In the genomic region with DNA sequence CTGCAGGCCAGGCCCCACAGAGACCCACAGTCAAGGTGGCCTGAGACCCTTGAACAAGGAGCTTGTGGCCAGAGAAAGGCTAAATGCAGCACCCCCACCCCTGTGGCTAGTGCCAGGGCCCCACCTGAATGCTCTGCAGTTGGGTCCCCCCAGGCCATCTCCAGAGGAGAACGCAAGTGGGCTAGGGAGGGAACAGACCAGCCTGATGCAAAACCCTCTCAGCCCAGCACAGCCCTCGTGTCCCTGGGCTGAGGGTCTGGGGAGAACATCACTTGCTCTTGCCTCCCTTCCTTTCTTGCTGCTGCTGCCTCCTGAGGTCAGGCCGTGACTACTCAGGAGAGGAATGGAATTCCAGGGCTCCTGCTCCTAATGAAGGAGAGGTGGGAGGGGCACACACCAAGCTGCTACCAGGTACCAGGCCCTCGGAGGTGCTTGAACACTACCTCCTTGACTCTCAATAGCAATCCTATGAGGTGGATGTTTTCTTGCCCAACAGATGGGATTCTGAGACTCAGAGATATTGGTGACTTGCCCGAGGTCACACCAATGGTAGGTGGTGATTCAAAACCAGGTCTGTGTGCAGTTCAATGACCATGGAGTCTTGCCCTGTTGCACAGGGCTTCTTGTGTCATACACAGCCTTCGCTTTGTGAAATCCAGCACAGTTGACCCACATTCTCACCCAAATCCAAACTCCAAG, we compare ENCODE assay signal across 10 cellular contexts. TPM values are rescaled to one million over a fixed set of nuclear protein-coding genes. Genes with fewer than 3 reads are reported as not detected.
DNase-seq lines count a peak whose midpoint lies in the region; ATAC-seq and TF ChIP-seq lines count a peak whose summit lies in the region.
"Had no signal": no experiment of that assay in that cellular context is flagged by ENCODE, and none has a peak within 500 bp of the region (broad histone marks: within the 10 kb centered on the region; RNA-seq: fewer than 3 reads in every experiment).

No MANE protein-coding gene starts in this region.

- H3K4me3 ChIP-seq in left ventricle myocardium inferior, result no peak overlapping the region
- no peak overlapping the region for H3K4me3 ChIP-seq in gastroesophageal sphincter
- H3K4me3 ChIP-seq in vagina, result no peak overlapping the region
- H3K4me3 ChIP-seq in foreskin fibroblast (ENCODE audit: low read depth in 1 of 2, low read length in 2 of 2), result no peak overlapping the region

- H3K9me3 ChIP-seq in left ventricle myocardium inferior (replicated peaks), result no peaks in the 10 kb centered on the region
- H3K9me3 ChIP-seq in gastroesophageal sphincter, result no peaks in the 10 kb centered on the region
- H3K9me3 ChIP-seq in vagina, result no peaks in the 10 kb centered on the region

- no peak for TF ChIP-seq CTCF in left ventricle myocardium inferior (IDR thresholded peaks at IDR 0.05; ENCODE audit: borderline replicate concordance)
- no peak for TF ChIP-seq CTCF in gastroesophageal sphincter (IDR thresholded peaks at IDR 0.05)
- no peak for TF ChIP-seq CTCF in osteocyte (IDR thresholded peaks at IDR 0.05)
- TF ChIP-seq CTCF in vagina (IDR thresholded peaks at IDR 0.05), result no peak
- TF ChIP-seq CTCF in foreskin fibroblast (IDR thresholded peaks at IDR 0.05; ENCODE audit: low read depth, low read length), result no peak

- H3K4me1 ChIP-seq in left ventricle myocardium inferior (peaks cover 84% of the 10 kb centered on the region), gastroesophageal sphincter (peaks cover 16 to 98% (median 70%) of the 10 kb centered on the region in 3 donors), vagina (peaks cover 97% of the 10 kb centered on the region)

- H3K27ac ChIP-seq in left ventricle myocardium inferior (replicated peaks) (peak overlapping the region; percentile 93), gastroesophageal sphincter (peak overlapping the region; percentile 71 to 99 (median 94)), vagina (peak overlapping the region; percentile 91)

- 83% methylated on average over 2 of the region's 6 CpGs; no CpG with 5 or more reads in 1 of the 2 donors for WGBS in gastroesophageal sphincter (ENCODE audit: low coverage in 1 of 2), 2 donors

- H3K27ac Mint-ChIP-seq in osteocyte (ENCODE audit: unreplicated experiment), result peak overlapping the region; percentile 94

- intact Hi-C loops in left ventricle myocardium inferior (cut with micrococcal nuclease) (loop anchor here (10.0 kb wide), 1 partner anchor 67 kb away; a partner anchor contains a TSS), left ventricle myocardium superior (cut with micrococcal nuclease) (no loop called here), vagina (cut with DNase I) (loop anchor here (1.0 kb wide), 1 partner anchor 67 kb away; a partner anchor contains a TSS)

- H3K27me3 ChIP-seq in left ventricle myocardium inferior (ENCODE audit: low read depth) (no peaks in the 10 kb centered on the region), gastroesophageal sphincter (no peaks in the 10 kb centered on the region), vagina (no peaks in the 10 kb centered on the region)

- peaks cover 72% of the 10 kb centered on the region for H3K4me1 Mint-ChIP-seq in osteocyte (ENCODE audit: unreplicated experiment)

- H3K36me3 Mint-ChIP-seq in osteocyte (ENCODE audit: unreplicated experiment), result no peaks in the 10 kb centered on the region

- ATAC-seq in left ventricle myocardium superior (no peak), gastroesophageal sphincter (no peak), HG03108 (IDR thresholded peaks at IDR 0.05; ENCODE audit: unreplicated experiment) (no peak)
- ATAC-seq: effector memory CD8-positive, alpha-beta T cell had no signal

- DNase-seq in left ventricle myocardium inferior (no peak), left ventricle myocardium superior (no peak), osteocyte (ENCODE audit: extremely low spot score, unreplicated experiment) (no peak), vagina (ENCODE audit: extremely low spot score in 2 of 2) (no peak), foreskin fibroblast (no peak)
- DNase-seq in activated CD4-positive, CD25-positive, alpha-beta regulatory T cell treated with anti-CD3 and anti-CD28 coated beads, Interleukin-2, amount 50 U/mL, for 72 hours, result no peak
- DNase-seq: effector memory CD8-positive, alpha-beta T cell; NCI-H1092 treated with DMSO at 0.1 percent for 48 hours had no signal

- H3K36me3 ChIP-seq in left ventricle myocardium inferior (no peaks in the 10 kb centered on the region), gastroesophageal sphincter (no peaks in the 10 kb centered on the region), vagina (no peaks in the 10 kb centered on the region)

- H3K4me3 Mint-ChIP-seq in osteocyte (ENCODE audit: unreplicated experiment), result no peak overlapping the region
- H3K4me3 Mint-ChIP-seq: effector memory CD8-positive, alpha-beta T cell had no signal

- no peaks in the 10 kb centered on the region for H3K9me3 Mint-ChIP-seq in osteocyte (ENCODE audit: unreplicated experiment)
- H3K9me3 Mint-ChIP-seq: effector memory CD8-positive, alpha-beta T cell had no signal

- no peak for TF ChIP-seq EP300 in gastroesophageal sphincter (IDR thresholded peaks at IDR 0.05)

- TF ChIP-seq POLR2A in gastroesophageal sphincter (IDR thresholded peaks at IDR 0.05) (no peak), vagina (IDR thresholded peaks at IDR 0.05) (no peak)

- H3K27me3 Mint-ChIP-seq in osteocyte (ENCODE audit: unreplicated experiment), result no peaks in the 10 kb centered on the region
- H3K27me3 Mint-ChIP-seq: effector memory CD8-positive, alpha-beta T cell had no signal

RNA-seq across cellular contexts. Expression of a gene that starts 45.5 kb away (rescaled TPM):
- total RNA-seq in left ventricle myocardium inferior (179 TPM), left ventricle myocardium superior (185 TPM), gastroesophageal sphincter (100 to 1,000 TPM in 3 of 4 donors, 10 to 100 TPM in 1; 97.4 to 157 (median 133) TPM), osteocyte (137 and 146 TPM in 2 replicates), vagina (76.9 TPM)
